ENCODE assay signal across 9 cellular contexts in the genomic region with DNA sequence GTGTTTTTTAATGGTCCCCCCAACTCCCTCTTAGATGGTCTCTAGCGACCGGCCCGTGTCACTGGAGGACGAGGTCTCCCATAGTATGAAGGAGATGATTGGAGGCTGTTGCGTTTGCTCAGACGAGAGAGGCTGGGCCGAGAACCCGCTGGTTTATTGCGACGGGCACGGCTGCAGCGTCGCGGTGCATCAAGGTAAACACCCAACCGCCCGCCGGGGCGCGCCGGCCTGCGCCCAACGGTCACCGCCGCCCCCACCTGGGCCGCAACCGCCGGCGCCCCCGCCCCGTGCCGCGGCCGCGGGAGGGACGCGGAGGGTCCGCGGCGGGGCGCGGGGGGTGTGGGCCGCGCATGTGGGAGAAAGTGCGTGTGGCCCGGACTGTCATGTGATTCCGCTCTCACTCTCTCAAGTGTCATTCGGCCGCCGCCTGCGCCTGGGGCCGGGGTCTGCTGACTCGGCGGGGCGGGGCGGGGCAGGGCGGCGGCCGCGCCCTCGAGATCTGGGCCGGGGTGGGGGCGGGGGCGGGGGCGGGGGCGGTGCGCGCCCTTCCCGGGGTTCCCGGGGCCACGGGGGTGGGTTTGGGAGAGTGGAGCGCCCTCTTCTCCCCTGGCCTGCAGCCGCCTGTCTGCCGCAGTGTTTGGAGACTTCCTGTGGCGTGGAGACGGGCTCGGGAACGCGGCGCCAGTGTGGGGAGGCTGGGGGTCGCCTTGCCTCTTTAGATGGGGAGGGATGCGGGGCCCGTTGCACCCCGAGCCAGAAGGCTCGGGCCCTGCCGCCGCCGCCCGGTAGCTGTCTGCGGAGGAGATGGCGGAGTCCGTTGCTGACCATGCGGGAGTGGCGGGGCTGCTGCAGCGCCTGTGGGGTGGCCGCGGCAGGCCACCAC. TPM values are rescaled to one million over a fixed set of nuclear protein-coding genes. Genes with fewer than 3 reads are reported as not detected.
DNase-seq lines count a peak whose midpoint lies in the region; ATAC-seq, FAIRE-seq and TF ChIP-seq lines count a peak whose summit lies in the region.
"Had no signal": no experiment of that assay in that cellular context is flagged by ENCODE, and none has a peak within 500 bp of the region (broad histone marks: within the 10 kb centered on the region; RNA-seq: fewer than 3 reads in every experiment).

No MANE protein-coding gene starts in this region.

- no peak for FAIRE-seq in RCC 7860 (lab: Jason Lieb, UNC)
- FAIRE-seq in urothelium cell line (lab: Jason Lieb, UNC) = no peak
- FAIRE-seq: colon had no signal

- peak overlapping the region; percentile 88 for H3K4me3 ChIP-seq in neural cell (ENCODE audit: low read length)

- peaks cover 6% of the 10 kb centered on the region for H3K36me3 ChIP-seq in neural cell (ENCODE audit: insufficient read depth, low read length)

- H3F3A ChIP-seq in neural cell (ENCODE audit: insufficient read depth, low read length, poor library complexity, severe bottlenecking) = peaks cover 5% of the 10 kb centered on the region

- peaks cover 16% of the 10 kb centered on the region for H3K4me1 ChIP-seq in foreskin keratinocyte

- H3K4me2 ChIP-seq in neural cell (ENCODE audit: low read length) = peak overlapping the region; percentile 50

- H3K9me3 ChIP-seq in neural cell (ENCODE audit: low read length) = no peaks in the 10 kb centered on the region

- H3K27ac ChIP-seq in foreskin keratinocyte (no peak overlapping the region), neural cell (ENCODE audit: low read length) (peak overlapping the region; percentile 88)

- TF ChIP-seq CTCF in foreskin keratinocyte (conservative IDR thresholded peaks at IDR 0.05) (no peak), neural cell (IDR thresholded peaks at IDR 0.05; ENCODE audit: poor library complexity, severe bottlenecking) (no peak)

- in situ Hi-C loops in G401 (cut with HindIII; ENCODE audit: low sequenced_read_pairs) = no loop called here

- H3K9ac ChIP-seq in neural cell (ENCODE audit: low read length) = peak overlapping the region; percentile 80

- no peaks in the 10 kb centered on the region for H4K20me1 ChIP-seq in neural cell (ENCODE audit: insufficient read depth)

- H3K27me3 ChIP-seq in foreskin keratinocyte = no peaks in the 10 kb centered on the region
- H3K27me3 ChIP-seq in neural cell (ENCODE audit: insufficient read depth, low read depth, low read length) = peaks cover 10% of the 10 kb centered on the region

- peak; percentile 23 for ATAC-seq in HG02642 (IDR thresholded peaks at IDR 0.05; ENCODE audit: poor library complexity, unreplicated experiment)
- peak; percentile 63 for ATAC-seq in foreskin keratinocyte
- ATAC-seq in HG02678 (IDR thresholded peaks at IDR 0.05; ENCODE audit: unreplicated experiment) = no peak

- H3K79me2 ChIP-seq in neural cell (replicated peaks; ENCODE audit: insufficient read depth, low read length) = peaks cover 73% of the 10 kb centered on the region

- H2AFZ ChIP-seq in neural cell (ENCODE audit: low read depth, low read length) = no peak overlapping the region

- no peaks in the 10 kb centered on the region for H3K9me2 ChIP-seq in neural cell (ENCODE audit: insufficient read depth, low read length)

- no peak for TF ChIP-seq RAD21 in neural cell (conservative IDR thresholded peaks at IDR 0.05)

- DNase-seq in G401 (ENCODE audit: low spot score) (peak; percentile 48), RCC 7860 (ENCODE audit: low spot score) (peak; percentile 31), foreskin keratinocyte (peak in 1 of 2 donors; percentile 23), urothelium cell line (ENCODE audit: low spot score) (peak; percentile 27)
- peak; percentile 83 for DNase-seq in activated effector memory CD4-positive, alpha-beta T cell treated with anti-CD3 and anti-CD28 coated beads, Interleukin-2, amount 50 U/mL, for 16 hours

- TF ChIP-seq EP300 in neural cell (conservative IDR thresholded peaks at IDR 0.05; ENCODE audit: poor library complexity, severe bottlenecking) = no peak

TF ChIP-seq in neural cell, 6 proteins besides CTCF, POLR2A, EP300 and RAD21:
- TF ChIP-seq TAF1 (IDR thresholded peaks at IDR 0.05; ENCODE audit: low read depth) (no peak), MXI1 (conservative IDR thresholded peaks at IDR 0.05; ENCODE audit: poor library complexity, severe bottlenecking) (peak; percentile 14), POLR2AphosphoS5 (IDR thresholded peaks at IDR 0.05) (peak; percentile 2)

RNA-seq across cellular contexts. Expression of gene MLLT10, which starts 0.8 kb away (rescaled TPM):
- total RNA-seq in G401 (2014; rRNA removed; shearing (Covaris generic)) = 19.6 and 30.8 TPM in 2 replicates
- total RNA-seq in foreskin keratinocyte = 32.6 and 35.2 TPM in 2 replicates
- 10.6 and 13.1 TPM in 2 replicates for polyA plus RNA-seq in foreskin keratinocyte
- polyA plus RNA-seq in neural cell = 31.0 and 34.0 TPM in 2 replicates
- 69.6 and 78.3 TPM in 2 replicates for polyA minus RNA-seq in neural cell

RNA-seq across cellular contexts. Expression of gene SKIDA1, which starts 9.4 kb away (rescaled TPM):
- 22.3 and 22.8 TPM in 2 replicates for total RNA-seq in G401 (2014; rRNA removed; shearing (Covaris generic))
- 0.32 and 0.51 TPM in 2 replicates for total RNA-seq in foreskin keratinocyte
- 0.04 and 0.13 TPM in 2 replicates for polyA plus RNA-seq in foreskin keratinocyte
- polyA plus RNA-seq in neural cell = 3.7 and 4.8 TPM in 2 replicates
- polyA minus RNA-seq in neural cell = 27.6 and 31.9 TPM in 2 replicates

Comparison
In these comparisons a context has a peak if more than half of its experiments do, and no peak if none do; other contexts are left out.
1. RNA of gene SKIDA1, which starts 9.4 kb away (total RNA-seq): 22.3 to 22.8 TPM in G401; 0.32 to 0.51 TPM in foreskin keratinocyte; every median in the first group is over 10 times any median in the second.